Comparison of ENCODE assay signal across 1 cellular context in the genomic region with DNA sequence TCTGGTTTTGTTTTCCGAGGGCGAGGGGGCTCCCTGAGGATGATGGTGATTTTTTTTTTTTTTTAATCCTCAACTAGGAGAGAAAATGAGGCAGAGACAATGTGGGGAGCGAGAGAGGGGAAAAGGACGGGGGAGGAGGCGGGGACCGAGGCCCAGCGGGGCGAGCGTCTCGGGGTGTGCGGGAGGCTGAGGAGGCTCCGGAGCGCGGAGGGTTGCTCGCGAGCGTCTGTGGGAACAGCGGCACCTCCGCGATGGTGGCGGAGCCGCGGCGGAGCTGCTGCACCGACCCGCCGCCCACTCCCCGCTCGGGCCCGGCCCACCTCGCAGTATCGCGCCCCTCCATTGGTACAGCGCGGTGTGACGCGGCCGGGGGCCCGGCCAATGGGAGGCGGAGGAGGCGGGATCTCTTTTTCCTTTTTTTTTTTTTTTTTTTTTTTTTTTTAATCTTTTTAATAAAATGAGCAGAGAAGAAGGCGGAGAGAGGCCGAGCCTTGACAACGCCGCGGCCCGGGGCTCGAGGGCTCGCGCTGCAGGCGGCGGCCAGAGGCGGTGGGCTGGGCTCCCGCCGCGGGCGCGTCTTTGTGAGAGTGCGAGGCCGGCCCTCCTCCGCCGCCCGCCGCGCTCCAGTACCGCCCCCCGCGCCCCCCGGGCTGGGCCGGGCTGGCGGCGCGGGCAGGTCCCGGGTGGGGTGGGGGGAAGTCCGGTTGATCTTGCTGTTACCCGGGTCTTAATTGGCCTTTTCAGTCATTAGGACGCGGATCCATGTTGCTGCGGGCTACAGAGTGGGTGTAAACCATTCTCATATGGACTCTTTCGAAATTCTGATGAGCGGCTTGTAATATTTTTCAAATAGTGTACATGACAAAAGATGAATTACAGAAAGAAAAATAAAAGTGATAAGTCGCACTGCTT.
TF ChIP-seq lines count a peak whose summit lies in the region.

A gene (minus strand): TSS at position 228 of the 912 bp plus-strand sequence.

TF ChIP-seq in HepG2, 621 proteins besides CTCF, POLR2A, EP300 and RAD21 (continued from another document and continues in another):
- TF ChIP-seq JDP2 (CRISPR knock-in tag; IDR thresholded peaks at IDR 0.05; ENCODE audit: borderline replicate concordance) (no peak), NONO (IDR thresholded peaks at IDR 0.05) (no peak), NONO (CRISPR knock-in tag; conservative IDR thresholded peaks at IDR 0.05) (peak; percentile 39; the same call in 1 of the 2 replicates), ZNF260 (CRISPR knock-in tag; IDR thresholded peaks at IDR 0.05; ENCODE audit: borderline replicate concordance, low read depth) (no peak), ZNF737 (CRISPR knock-in tag; IDR thresholded peaks at IDR 0.05; ENCODE audit: borderline replicate concordance) (no peak), SMAD1 (CRISPR knock-in tag; IDR thresholded peaks at IDR 0.05; ENCODE audit: borderline replicate concordance, low read depth) (no peak), GFI1 (CRISPR knock-in tag; IDR thresholded peaks at IDR 0.05; ENCODE audit: borderline replicate concordance) (0 out of 2 replicates have a peak, but pooled peaks have one; percentile 36), ZMYM3 (CRISPR knock-in tag; IDR thresholded peaks at IDR 0.05) (no peak), THAP11 (CRISPR knock-in tag; IDR thresholded peaks at IDR 0.05) (peak; percentile 75), PITX1 (CRISPR knock-in tag; IDR thresholded peaks at IDR 0.05) (peak; percentile 55; the same call in 1 of the 2 replicates), SMC3 (IDR thresholded peaks at IDR 0.05; ENCODE audit: low read length) (no peak), ZFYVE20 (CRISPR knock-in tag; IDR thresholded peaks at IDR 0.05; ENCODE audit: borderline replicate concordance, low read depth) (no peak), GABPB1 (CRISPR knock-in tag; IDR thresholded peaks at IDR 0.05) (peak; percentile 76; the same call in 1 of the 2 replicates), SYNCRIP (IDR thresholded peaks at IDR 0.05; ENCODE audit: insufficient read depth, low read depth, low read length) (no peak), POGZ (CRISPR knock-in tag; IDR thresholded peaks at IDR 0.05) (peak; percentile 52), ZFP82 (CRISPR knock-in tag; IDR thresholded peaks at IDR 0.05; ENCODE audit: borderline replicate concordance) (no peak), ZNF274 (CRISPR knock-in tag; IDR thresholded peaks at IDR 0.05) (no peak), NRL (CRISPR knock-in tag; IDR thresholded peaks at IDR 0.05; ENCODE audit: borderline replicate concordance) (no peak), SIN3B (IDR thresholded peaks at IDR 0.05; ENCODE audit: low read length) (no peak), ZNF720 (CRISPR knock-in tag; IDR thresholded peaks at IDR 0.05) (no peak), FIP1L1 (IDR thresholded peaks at IDR 0.05; ENCODE audit: borderline replicate concordance, insufficient read depth, low read depth, low read length) (no peak), ZNF564 (CRISPR knock-in tag; IDR thresholded peaks at IDR 0.05) (0 out of 2 replicates have a peak, but pooled peaks have one; percentile 72), ZFP36 (IDR thresholded peaks at IDR 0.05; ENCODE audit: borderline replicate concordance, low read depth, low read length, partially characterized antibody) (no peak), ZNF335 (CRISPR knock-in tag; IDR thresholded peaks at IDR 0.05) (no peak), ZNF382 (CRISPR knock-in tag; IDR thresholded peaks at IDR 0.05; ENCODE audit: borderline replicate concordance) (no peak), ZNF431 (CRISPR knock-in tag; IDR thresholded peaks at IDR 0.05; ENCODE audit: borderline replicate concordance, low read depth) (no peak), PHB2 (IDR thresholded peaks at IDR 0.05; ENCODE audit: partially characterized antibody) (no peak), IRF2 (CRISPR knock-in tag; IDR thresholded peaks at IDR 0.05) (peak; percentile 20; the same call in 1 of the 2 replicates), CEBPG (CRISPR knock-in tag; IDR thresholded peaks at IDR 0.05) (no peak), FOXM1 (CRISPR knock-in tag; IDR thresholded peaks at IDR 0.05) (no peak), TCF7L2 (IDR thresholded peaks at IDR 0.05; ENCODE audit: low read depth, low read length) (no peak), PAWR (CRISPR knock-in tag; IDR thresholded peaks at IDR 0.05; ENCODE audit: borderline replicate concordance) (no peak), MAFF (IDR thresholded peaks at IDR 0.05; ENCODE audit: low read depth, low read length) (no peak), TBX2 (CRISPR knock-in tag; IDR thresholded peaks at IDR 0.05; ENCODE audit: borderline replicate concordance) (no peak), SOX6 (IDR thresholded peaks at IDR 0.05) (no peak), SOX6 (CRISPR knock-in tag; IDR thresholded peaks at IDR 0.05) (no peak), MTF1 (CRISPR knock-in tag; IDR thresholded peaks at IDR 0.05) (no peak)
- TF ChIP-seq, protein P1, sequence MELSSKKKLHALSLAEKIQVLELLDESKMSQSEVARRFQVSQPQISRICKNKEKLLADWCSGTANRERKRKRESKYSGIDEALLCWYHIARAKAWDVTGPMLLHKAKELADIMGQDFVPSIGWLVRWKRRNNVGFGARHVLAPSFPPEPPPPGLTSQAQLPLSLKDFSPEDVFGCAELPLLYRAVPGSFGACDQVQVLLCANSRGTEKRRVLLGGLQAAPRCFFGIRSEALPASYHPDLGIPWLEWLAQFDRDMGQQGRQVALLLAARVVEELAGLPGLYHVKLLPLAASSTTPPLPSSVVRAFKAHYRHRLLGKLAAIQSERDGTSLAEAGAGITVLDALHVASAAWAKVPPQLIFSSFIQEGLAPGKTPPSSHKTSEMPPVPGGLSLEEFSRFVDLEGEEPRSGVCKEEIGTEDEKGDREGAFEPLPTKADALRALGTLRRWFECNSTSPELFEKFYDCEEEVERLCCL (CRISPR knock-in tag; IDR thresholded peaks at IDR 0.05; ENCODE audit: borderline replicate concordance) = no peak
- TF ChIP-seq, protein P2, sequence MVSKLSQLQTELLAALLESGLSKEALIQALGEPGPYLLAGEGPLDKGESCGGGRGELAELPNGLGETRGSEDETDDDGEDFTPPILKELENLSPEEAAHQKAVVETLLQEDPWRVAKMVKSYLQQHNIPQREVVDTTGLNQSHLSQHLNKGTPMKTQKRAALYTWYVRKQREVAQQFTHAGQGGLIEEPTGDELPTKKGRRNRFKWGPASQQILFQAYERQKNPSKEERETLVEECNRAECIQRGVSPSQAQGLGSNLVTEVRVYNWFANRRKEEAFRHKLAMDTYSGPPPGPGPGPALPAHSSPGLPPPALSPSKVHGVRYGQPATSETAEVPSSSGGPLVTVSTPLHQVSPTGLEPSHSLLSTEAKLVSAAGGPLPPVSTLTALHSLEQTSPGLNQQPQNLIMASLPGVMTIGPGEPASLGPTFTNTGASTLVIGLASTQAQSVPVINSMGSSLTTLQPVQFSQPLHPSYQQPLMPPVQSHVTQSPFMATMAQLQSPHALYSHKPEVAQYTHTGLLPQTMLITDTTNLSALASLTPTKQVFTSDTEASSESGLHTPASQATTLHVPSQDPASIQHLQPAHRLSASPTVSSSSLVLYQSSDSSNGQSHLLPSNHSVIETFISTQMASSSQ (IDR thresholded peaks at IDR 0.05; ENCODE audit: low read depth) = no peak
- TF ChIP-seq, protein P2 (CRISPR knock-in tag; IDR thresholded peaks at IDR 0.05; ENCODE audit: borderline replicate concordance) = no peak
- TF ChIP-seq, protein P3, sequence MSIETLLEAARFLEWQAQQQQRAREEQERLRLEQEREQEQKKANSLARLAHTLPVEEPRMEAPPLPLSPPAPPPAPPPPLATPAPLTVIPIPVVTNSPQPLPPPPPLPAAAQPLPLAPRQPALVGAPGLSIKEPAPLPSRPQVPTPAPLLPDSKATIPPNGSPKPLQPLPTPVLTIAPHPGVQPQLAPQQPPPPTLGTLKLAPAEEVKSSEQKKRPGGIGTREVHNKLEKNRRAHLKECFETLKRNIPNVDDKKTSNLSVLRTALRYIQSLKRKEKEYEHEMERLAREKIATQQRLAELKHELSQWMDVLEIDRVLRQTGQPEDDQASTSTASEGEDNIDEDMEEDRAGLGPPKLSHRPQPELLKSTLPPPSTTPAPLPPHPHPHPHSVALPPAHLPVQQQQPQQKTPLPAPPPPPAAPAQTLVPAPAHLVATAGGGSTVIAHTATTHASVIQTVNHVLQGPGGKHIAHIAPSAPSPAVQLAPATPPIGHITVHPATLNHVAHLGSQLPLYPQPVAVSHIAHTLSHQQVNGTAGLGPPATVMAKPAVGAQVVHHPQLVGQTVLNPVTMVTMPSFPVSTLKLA (IDR thresholded peaks at IDR 0.05) = no peak
- TF ChIP-seq, protein P4, sequence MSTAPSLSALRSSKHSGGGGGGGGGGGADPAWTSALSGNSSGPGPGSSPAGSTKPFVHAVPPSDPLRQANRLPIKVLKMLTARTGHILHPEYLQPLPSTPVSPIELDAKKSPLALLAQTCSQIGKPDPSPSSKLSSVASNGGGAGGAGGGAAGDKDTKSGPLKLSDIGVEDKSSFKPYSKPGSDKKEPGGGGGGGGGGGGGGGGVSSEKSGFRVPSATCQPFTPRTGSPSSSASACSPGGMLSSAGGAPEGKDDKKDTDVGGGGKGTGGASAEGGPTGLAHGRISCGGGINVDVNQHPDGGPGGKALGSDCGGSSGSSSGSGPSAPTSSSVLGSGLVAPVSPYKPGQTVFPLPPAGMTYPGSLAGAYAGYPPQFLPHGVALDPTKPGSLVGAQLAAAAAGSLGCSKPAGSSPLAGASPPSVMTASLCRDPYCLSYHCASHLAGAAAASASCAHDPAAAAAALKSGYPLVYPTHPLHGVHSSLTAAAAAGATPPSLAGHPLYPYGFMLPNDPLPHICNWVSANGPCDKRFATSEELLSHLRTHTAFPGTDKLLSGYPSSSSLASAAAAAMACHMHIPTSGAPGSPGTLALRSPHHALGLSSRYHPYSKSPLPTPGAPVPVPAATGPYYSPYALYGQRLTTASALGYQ (CRISPR knock-in tag; IDR thresholded peaks at IDR 0.05) = no peak
- TF ChIP-seq, protein P5, sequence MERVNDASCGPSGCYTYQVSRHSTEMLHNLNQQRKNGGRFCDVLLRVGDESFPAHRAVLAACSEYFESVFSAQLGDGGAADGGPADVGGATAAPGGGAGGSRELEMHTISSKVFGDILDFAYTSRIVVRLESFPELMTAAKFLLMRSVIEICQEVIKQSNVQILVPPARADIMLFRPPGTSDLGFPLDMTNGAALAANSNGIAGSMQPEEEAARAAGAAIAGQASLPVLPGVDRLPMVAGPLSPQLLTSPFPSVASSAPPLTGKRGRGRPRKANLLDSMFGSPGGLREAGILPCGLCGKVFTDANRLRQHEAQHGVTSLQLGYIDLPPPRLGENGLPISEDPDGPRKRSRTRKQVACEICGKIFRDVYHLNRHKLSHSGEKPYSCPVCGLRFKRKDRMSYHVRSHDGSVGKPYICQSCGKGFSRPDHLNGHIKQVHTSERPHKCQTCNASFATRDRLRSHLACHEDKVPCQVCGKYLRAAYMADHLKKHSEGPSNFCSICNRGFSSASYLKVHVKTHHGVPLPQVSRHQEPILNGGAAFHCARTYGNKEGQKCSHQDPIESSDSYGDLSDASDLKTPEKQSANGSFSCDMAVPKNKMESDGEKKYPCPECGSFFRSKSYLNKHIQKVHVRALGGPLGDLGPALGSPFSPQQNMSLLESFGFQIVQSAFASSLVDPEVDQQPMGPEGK (CRISPR knock-in tag; IDR thresholded peaks at IDR 0.05) = peak; percentile 39; the same call in 1 of the 2 replicates
- TF ChIP-seq, protein P6, sequence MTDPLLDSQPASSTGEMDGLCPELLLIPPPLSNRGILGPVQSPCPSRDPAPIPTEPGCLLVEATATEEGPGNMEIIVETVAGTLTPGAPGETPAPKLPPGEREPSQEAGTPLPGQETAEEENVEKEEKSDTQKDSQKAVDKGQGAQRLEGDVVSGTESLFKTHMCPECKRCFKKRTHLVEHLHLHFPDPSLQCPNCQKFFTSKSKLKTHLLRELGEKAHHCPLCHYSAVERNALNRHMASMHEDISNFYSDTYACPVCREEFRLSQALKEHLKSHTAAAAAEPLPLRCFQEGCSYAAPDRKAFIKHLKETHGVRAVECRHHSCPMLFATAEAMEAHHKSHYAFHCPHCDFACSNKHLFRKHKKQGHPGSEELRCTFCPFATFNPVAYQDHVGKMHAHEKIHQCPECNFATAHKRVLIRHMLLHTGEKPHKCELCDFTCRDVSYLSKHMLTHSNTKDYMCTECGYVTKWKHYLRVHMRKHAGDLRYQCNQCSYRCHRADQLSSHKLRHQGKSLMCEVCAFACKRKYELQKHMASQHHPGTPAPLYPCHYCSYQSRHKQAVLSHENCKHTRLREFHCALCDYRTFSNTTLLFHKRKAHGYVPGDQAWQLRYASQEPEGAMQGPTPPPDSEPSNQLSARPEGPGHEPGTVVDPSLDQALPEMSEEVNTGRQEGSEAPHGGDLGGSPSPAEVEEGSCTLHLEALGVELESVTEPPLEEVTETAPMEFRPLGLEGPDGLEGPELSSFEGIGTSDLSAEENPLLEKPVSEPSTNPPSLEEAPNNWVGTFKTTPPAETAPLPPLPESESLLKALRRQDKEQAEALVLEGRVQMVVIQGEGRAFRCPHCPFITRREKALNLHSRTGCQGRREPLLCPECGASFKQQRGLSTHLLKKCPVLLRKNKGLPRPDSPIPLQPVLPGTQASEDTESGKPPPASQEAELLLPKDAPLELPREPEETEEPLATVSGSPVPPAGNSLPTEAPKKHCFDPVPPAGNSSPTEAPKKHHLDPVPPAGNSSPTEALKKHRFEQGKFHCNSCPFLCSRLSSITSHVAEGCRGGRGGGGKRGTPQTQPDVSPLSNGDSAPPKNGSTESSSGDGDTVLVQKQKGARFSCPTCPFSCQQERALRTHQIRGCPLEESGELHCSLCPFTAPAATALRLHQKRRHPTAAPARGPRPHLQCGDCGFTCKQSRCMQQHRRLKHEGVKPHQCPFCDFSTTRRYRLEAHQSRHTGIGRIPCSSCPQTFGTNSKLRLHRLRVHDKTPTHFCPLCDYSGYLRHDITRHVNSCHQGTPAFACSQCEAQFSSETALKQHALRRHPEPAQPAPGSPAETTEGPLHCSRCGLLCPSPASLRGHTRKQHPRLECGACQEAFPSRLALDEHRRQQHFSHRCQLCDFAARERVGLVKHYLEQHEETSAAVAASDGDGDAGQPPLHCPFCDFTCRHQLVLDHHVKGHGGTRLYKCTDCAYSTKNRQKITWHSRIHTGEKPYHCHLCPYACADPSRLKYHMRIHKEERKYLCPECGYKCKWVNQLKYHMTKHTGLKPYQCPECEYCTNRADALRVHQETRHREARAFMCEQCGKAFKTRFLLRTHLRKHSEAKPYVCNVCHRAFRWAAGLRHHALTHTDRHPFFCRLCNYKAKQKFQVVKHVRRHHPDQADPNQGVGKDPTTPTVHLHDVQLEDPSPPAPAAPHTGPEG (CRISPR knock-in tag; IDR thresholded peaks at IDR 0.05) = 0 out of 2 replicates have a peak, but pooled peaks have one; percentile 26
